In the genomic region with DNA sequence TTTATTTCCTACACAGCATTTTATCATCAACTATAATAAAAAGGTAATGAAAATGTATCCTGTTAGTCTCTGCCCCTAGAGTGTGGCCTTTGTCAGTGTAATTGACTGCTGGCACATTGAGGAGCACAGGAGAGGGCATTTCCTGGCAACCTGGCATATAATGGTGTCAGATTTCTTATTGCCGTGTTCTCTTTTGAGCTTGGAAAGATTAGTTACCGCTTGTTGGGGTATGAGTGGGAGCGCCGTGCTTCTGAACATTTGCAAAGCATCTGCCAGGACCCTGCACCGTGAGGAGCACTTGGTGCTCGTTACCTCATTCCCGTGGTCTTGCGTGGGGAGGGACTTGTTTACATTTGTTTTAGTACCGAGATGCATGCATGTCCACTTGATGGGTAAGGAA, we compare ENCODE assay signal across 15 cellular contexts.
DNase-seq lines count a peak whose midpoint lies in the region; ATAC-seq and TF ChIP-seq lines count a peak whose summit lies in the region.
"Had no signal": no experiment of that assay in that cellular context is flagged by ENCODE, and none has a peak within 500 bp of the region (broad histone marks: within the 10 kb centered on the region; RNA-seq: fewer than 3 reads in every experiment).

No MANE protein-coding gene starts in this region.

- peak overlapping the region in 1 of 3 experiments; percentile 41; a peak in 2 of 7 replicates for H3K27ac Mint-ChIP-seq in H9
- H3K27ac Mint-ChIP-seq in activated naive CD8-positive, alpha-beta T cell treated with anti-CD3 and anti-CD28 coated beads for 36 hours: no peak overlapping the region
- H3K27ac Mint-ChIP-seq: mesothelial cell of epicardium; progenitor cell of endocrine pancreas; stimulated activated naive B cell treated with anti-CD40 and anti-IgM and Interleukin-4, amounts not matched to agents 10 μg/mL and 1 μg/mL and 100 μg/mL, for 72 hours had no signal

- H4K20me1 ChIP-seq in Loucy (ENCODE audit: insufficient read depth, low read length, poor library complexity, severe bottlenecking) (no peaks in the 10 kb centered on the region), H9 (ENCODE audit: control insufficient read depth, insufficient read depth, insufficient read length) (peaks cover 2% of the 10 kb centered on the region)

- POLR2A ChIA-PET in A673 (lab: Charles Lee; ENCODE audit: low non-redundant PET): no interaction called here

- no peaks in the 10 kb centered on the region for H3K23me2 ChIP-seq in H9 (ENCODE audit: insufficient read length, low read depth, low read length, poor library complexity, severe bottlenecking)

- ATAC-seq in left cardiac atrium: peak; percentile 33 to 64
- ATAC-seq: stimulated activated naive B cell treated with anti-CD40 and anti-IgM and Interleukin-4, amounts not matched to agents 10 μg/mL and 1 μg/mL and 100 μg/mL, for 72 hours had no signal

- H3K36me3 ChIP-seq in A673 (ENCODE audit: insufficient read depth, low read length, poor library complexity, severe bottlenecking) (no peaks in the 10 kb centered on the region), Loucy (ENCODE audit: insufficient read depth, low read length) (no peaks in the 10 kb centered on the region), H7 (replicated peaks; ENCODE audit: control insufficient read depth, insufficient read depth, low read length) (no peaks in the 10 kb centered on the region)
- H3K36me3 ChIP-seq: vagina had no signal

- H2AFZ ChIP-seq in Loucy (ENCODE audit: low read length) (no peak overlapping the region), H9 (ENCODE audit: low read length) (no peak overlapping the region)

- intact Hi-C loops in A673 (cut with micrococcal nuclease; ENCODE audit: unreplicated experiment) (loop anchor here (5.0 kb wide), 1 partner anchor 123 kb away; the partner anchor contains the start of gene PTPRG), left cardiac atrium (cut with DNase I) (loop anchor here in 1 of 2 donors (5.0 to 10.0 kb wide), 3 partner anchors 51 to 123 kb away; partner anchors contain the start of gene PTPRG)

- DNase-seq in A673 (ENCODE audit: low spot score) (peak; percentile 57), NCI-H446 treated with DMSO at 0.1 percent for 48 hours (lab: John Stamatoyannopoulos, UW) (peak; percentile 27), left cardiac atrium (no peak), H9 (no peak), HT-29 (ENCODE audit: low spot score) (no peak), H7 (no peak)
- no peak for DNase-seq in activated naive CD8-positive, alpha-beta T cell treated with anti-CD3 and anti-CD28 coated beads for 36 hours
- DNase-seq: NCI-H187; stimulated activated CD4-positive, alpha-beta T cell treated with anti-CD3 and anti-CD28 coated beads, Interleukin-4, amount 100 ng/mL, for 1 hour; stimulated activated naive B cell treated with anti-CD40 and anti-IgM and Interleukin-4, amounts not matched to agents 10 μg/mL and 1 μg/mL and 100 μg/mL, for 72 hours had no signal

- no peak overlapping the region for H2BK12ac ChIP-seq in H9 (ENCODE audit: insufficient read length, low read depth, low read length)

- H3K14ac ChIP-seq in H9 (ENCODE audit: insufficient read depth, low read length): no peak overlapping the region

- H2BK120ac ChIP-seq in H9 (ENCODE audit: low read depth, low read length, poor library complexity, severe bottlenecking): no peak overlapping the region

- H3K36me3 Mint-ChIP-seq in H9 (ENCODE audit: insufficient read depth in 1 of 3, low read depth in 3 of 3): peaks cover 0 to 5% (median 3%) of the 10 kb centered on the region in 3 experiments; a peak in 4 of 7 replicates
- no peaks in the 10 kb centered on the region for H3K36me3 Mint-ChIP-seq in activated naive CD8-positive, alpha-beta T cell treated with anti-CD3 and anti-CD28 coated beads for 36 hours
- H3K36me3 Mint-ChIP-seq: mesothelial cell of epicardium; stimulated activated naive B cell treated with anti-CD40 and anti-IgM and Interleukin-4, amounts not matched to agents 10 μg/mL and 1 μg/mL and 100 μg/mL, for 72 hours had no signal

- H3K4me3 ChIP-seq in A673 (ENCODE audit: low read depth, low read length, poor library complexity, severe bottlenecking) (no peak overlapping the region), Loucy (ENCODE audit: low read length, poor library complexity, severe bottlenecking) (no peak overlapping the region), H7 (ENCODE audit: insufficient read depth, low read depth, low read length) (no peak overlapping the region)
- H3K4me3 ChIP-seq: GM12878, vagina had no signal

- H2BK20ac ChIP-seq in H9 (ENCODE audit: low read depth, low read length, poor library complexity, severe bottlenecking): no peak overlapping the region

- H3F3A ChIP-seq in Loucy (ENCODE audit: low read depth): no peaks in the 10 kb centered on the region

- no peak overlapping the region for H2BK5ac ChIP-seq in H9 (ENCODE audit: insufficient read length, low read length)

- no peak overlapping the region for H3T11ph ChIP-seq in H9 (ENCODE audit: low read length)

- no peak overlapping the region for H3K9ac ChIP-seq in Loucy (ENCODE audit: low read depth, low read length, poor library complexity, severe bottlenecking)
- H3K9ac ChIP-seq in H9 (ENCODE audit: extremely low read depth, insufficient read length, low read length): no peak overlapping the region

- H3K27ac ChIP-seq in A673 (ENCODE audit: low read depth, low read length, poor library complexity, severe bottlenecking) (no peak overlapping the region), H9 (ENCODE audit: insufficient read length, low read depth, low read length) (no peak overlapping the region)
- H3K27ac ChIP-seq: vagina had no signal

- H2BK15ac ChIP-seq in H9 (ENCODE audit: low read depth, low read length): no peak overlapping the region

- no peak overlapping the region for H4K8ac ChIP-seq in H9 (replicated peaks; ENCODE audit: insufficient read length, low read depth, low read length)

- peaks cover 89 to 92% of the 10 kb centered on the region in 2 experiments for H3K4me1 Mint-ChIP-seq in H9
- H3K4me1 Mint-ChIP-seq in activated naive CD8-positive, alpha-beta T cell treated with anti-CD3 and anti-CD28 coated beads for 36 hours: peaks cover 5% of the 10 kb centered on the region
- H3K4me1 Mint-ChIP-seq: stimulated activated naive B cell treated with anti-CD40 and anti-IgM and Interleukin-4, amounts not matched to agents 10 μg/mL and 1 μg/mL and 100 μg/mL, for 72 hours had no signal

- no peak overlapping the region for H3K56ac ChIP-seq in H9 (ENCODE audit: insufficient read length, low read depth, low read length)

- H3K79me2 ChIP-seq in Loucy (ENCODE audit: insufficient read depth, low read length) (no peaks in the 10 kb centered on the region), H9 (ENCODE audit: insufficient read depth, low read length) (peaks cover 39% of the 10 kb centered on the region; the same call in 1 of the 2 replicates)

- peaks cover 34% of the 10 kb centered on the region for H3K27me3 Mint-ChIP-seq in H9 (ENCODE audit: low read depth)
- peaks cover 4% of the 10 kb centered on the region for H3K27me3 Mint-ChIP-seq in activated naive CD8-positive, alpha-beta T cell treated with anti-CD3 and anti-CD28 coated beads for 36 hours
- H3K27me3 Mint-ChIP-seq: progenitor cell of endocrine pancreas; stimulated activated naive B cell treated with anti-CD40 and anti-IgM and Interleukin-4, amounts not matched to agents 10 μg/mL and 1 μg/mL and 100 μg/mL, for 72 hours had no signal

- no peak overlapping the region for H3K18ac ChIP-seq in H9 (ENCODE audit: insufficient read length, low read depth, low read length)

- H3K4me3 Mint-ChIP-seq in H9: peak overlapping the region in 1 of 2 experiments; percentile 33; a peak in 1 of 5 replicates
- no peak overlapping the region for H3K4me3 Mint-ChIP-seq in activated naive CD8-positive, alpha-beta T cell treated with anti-CD3 and anti-CD28 coated beads for 36 hours
- H3K4me3 Mint-ChIP-seq: mesothelial cell of epicardium; stimulated activated naive B cell treated with anti-CD40 and anti-IgM and Interleukin-4, amounts not matched to agents 10 μg/mL and 1 μg/mL and 100 μg/mL, for 72 hours had no signal

- H3K9me2 ChIP-seq in Loucy (replicated peaks; ENCODE audit: low read depth, low read length): no peaks in the 10 kb centered on the region

- no peak overlapping the region for H3K4ac ChIP-seq in H9 (ENCODE audit: low read depth, low read length)

- no peak overlapping the region for H4K5ac ChIP-seq in H9 (ENCODE audit: insufficient read length, low read depth, low read length)

- no peaks in the 10 kb centered on the region for H3K9me3 Mint-ChIP-seq in H9
- no peaks in the 10 kb centered on the region for H3K9me3 Mint-ChIP-seq in activated naive CD8-positive, alpha-beta T cell treated with anti-CD3 and anti-CD28 coated beads for 36 hours
- H3K9me3 Mint-ChIP-seq: mesothelial cell of epicardium; stimulated activated naive B cell treated with anti-CD40 and anti-IgM and Interleukin-4, amounts not matched to agents 10 μg/mL and 1 μg/mL and 100 μg/mL, for 72 hours had no signal

- BruUV-seq in A673 (replicated peaks; lab: Mats Ljungman, UMichigan): no TSS peak

- H3K79me1 ChIP-seq in H9 (ENCODE audit: insufficient read depth, low read depth, low read length, poor library complexity, severe bottlenecking): peaks cover 4% of the 10 kb centered on the region

- H3K9me3 ChIP-seq in A673 (ENCODE audit: low read depth, low read length, poor library complexity, severe bottlenecking): no peaks in the 10 kb centered on the region
- no peaks in the 10 kb centered on the region for H3K9me3 ChIP-seq in Loucy (ENCODE audit: insufficient read depth, low read depth, low read length)
- no peaks in the 10 kb centered on the region for H3K9me3 ChIP-seq in H9 (ENCODE audit: control insufficient read depth, low read depth, low read length)
- H3K9me3 ChIP-seq: vagina had no signal

- no peak overlapping the region for H3K23ac ChIP-seq in H9 (ENCODE audit: insufficient read length, low read depth, low read length)

- H3K4me1 ChIP-seq in A673 (ENCODE audit: insufficient read depth, low read length, poor library complexity, severe bottlenecking): peaks cover 54% of the 10 kb centered on the region
- peaks cover 17% of the 10 kb centered on the region for H3K4me1 ChIP-seq in Loucy (ENCODE audit: insufficient read depth, low read length, poor library complexity, severe bottlenecking)
- H3K4me1 ChIP-seq in H9 (ENCODE audit: insufficient read depth, low read length): peaks cover 46% of the 10 kb centered on the region

- WGBS in H9 (ENCODE audit: extremely low coverage, insufficient read length, low lambda C conversion rate): no CpG with 5 or more reads among the region's 9 CpGs

- no peak overlapping the region for H4K91ac ChIP-seq in H9 (ENCODE audit: insufficient read length, low read depth, low read length)

- H3K27me3 ChIP-seq in A673 (replicated peaks; ENCODE audit: insufficient read depth, low read depth, low read length, poor library complexity): peaks cover 3% of the 10 kb centered on the region
- no peaks in the 10 kb centered on the region for H3K27me3 ChIP-seq in Loucy (ENCODE audit: insufficient read depth, low read length, poor library complexity, severe bottlenecking)
- H3K27me3 ChIP-seq in H9 (ENCODE audit: insufficient read depth, low read length): no peaks in the 10 kb centered on the region
- H3K27me3 ChIP-seq in H7 (ENCODE audit: control insufficient read depth, insufficient read depth, low read length): no peaks in the 10 kb centered on the region
- H3K27me3 ChIP-seq: vagina had no signal

- no peak overlapping the region for H2AK5ac ChIP-seq in H9 (ENCODE audit: insufficient read length, low read length)

- peak overlapping the region; percentile 16 for H3K4me2 ChIP-seq in Loucy (ENCODE audit: low read depth, low read length, poor library complexity, severe bottlenecking)
- H3K4me2 ChIP-seq in H9 (ENCODE audit: insufficient read depth, insufficient read length, low read length): no peak overlapping the region

- TF ChIP-seq CTCF in A673 (conservative IDR thresholded peaks at IDR 0.05; ENCODE audit: low read depth, low read length): no peak
- no peak for TF ChIP-seq CTCF in Loucy (conservative IDR thresholded peaks at IDR 0.05; ENCODE audit: low read length)
- no peak for TF ChIP-seq CTCF in H9 (conservative IDR thresholded peaks at IDR 0.05)

- CTCF ChIA-PET in A673 (lab: Charles Lee): no interaction called here

Comparison
In these comparisons a context has a peak if more than half of its experiments do, and no peak if none do; other contexts are left out.
1. DNase-seq: peak in A673 (single experiment) and NCI-H446 treated with DMSO at 0.1 percent for 48 hours (single experiment); none in left cardiac atrium (single experiment), H9 (single experiment), HT-29 (single experiment), H7 (single experiment) and activated naive CD8-positive, alpha-beta T cell treated with anti-CD3 and anti-CD28 coated beads for 36 hours (single experiment).